Comparison of ENCODE assay signal across 9 cellular contexts in the genomic region with DNA sequence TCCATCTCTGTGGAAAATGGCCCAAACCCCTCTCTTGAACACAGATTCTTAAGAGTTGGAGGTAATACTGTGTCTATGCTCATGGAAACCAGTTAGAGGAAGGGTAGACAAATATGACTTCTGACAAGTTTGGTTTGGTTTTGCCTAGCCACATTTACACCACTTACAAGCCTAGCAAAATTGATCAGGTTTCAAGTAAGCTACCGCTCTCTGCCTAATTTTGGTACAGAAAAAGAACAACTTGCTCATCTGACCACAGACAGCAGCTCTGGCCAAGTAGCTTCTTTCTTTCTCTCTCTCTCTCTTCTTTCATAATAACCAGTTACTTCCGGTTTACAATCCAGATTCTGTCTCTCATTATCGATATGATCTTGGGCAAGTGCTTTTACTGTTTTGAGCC.
DNase-seq lines count a peak whose midpoint lies in the region; ATAC-seq and TF ChIP-seq lines count a peak whose summit lies in the region.
"Had no signal": no experiment of that assay in that cellular context is flagged by ENCODE, and none has a peak within 500 bp of the region (broad histone marks: within the 10 kb centered on the region; RNA-seq: fewer than 3 reads in every experiment).

No MANE protein-coding gene starts in this region.

- in situ Hi-C loops in GM13976 (cut with MboI; ENCODE audit: low sequenced_read_pairs, unreplicated experiment): loop anchor here (25.0 kb wide), 1 partner anchor 280 kb away; no protein-coding TSS in a partner anchor

- no peaks in the 10 kb centered on the region for H3K9me3 Mint-ChIP-seq in T-helper 2 cell treated with Interferon-gamma antibody and Interleukin-4, amounts not matched to agents 5 μg/mL and 100 μg/mL, for 36 hours

- peak; percentile 10 for DNase-seq in GM13976 (ENCODE audit: low spot score)
- peak; percentile 27 for DNase-seq in T-helper 2 cell treated with Interferon-gamma antibody and Interleukin-4, amounts not matched to agents 5 μg/mL and 100 μg/mL, for 36 hours (ENCODE audit: low spot score)
- DNase-seq in prostate gland (ENCODE audit: low spot score): no peak
- no peak for DNase-seq in NCI-H187 (lab: John Stamatoyannopoulos, UW)
- DNase-seq in COR-L47 (lab: John Stamatoyannopoulos, UW): no peak
- no peak for DNase-seq in T1000 (lab: John Stamatoyannopoulos, UW)
- DNase-seq: DMS153 had no signal

- no peaks in the 10 kb centered on the region for H3K27me3 Mint-ChIP-seq in T-helper 2 cell treated with Interferon-gamma antibody and Interleukin-4, amounts not matched to agents 5 μg/mL and 100 μg/mL, for 36 hours (ENCODE audit: low read depth)

- no peak for TF ChIP-seq POLR2A in prostate gland (IDR thresholded peaks at IDR 0.05)

- no peaks in the 10 kb centered on the region for H3K9me3 ChIP-seq in prostate gland

- H3K36me3 Mint-ChIP-seq in T-helper 2 cell treated with Interferon-gamma antibody and Interleukin-4, amounts not matched to agents 5 μg/mL and 100 μg/mL, for 36 hours (ENCODE audit: low read depth): no peaks in the 10 kb centered on the region

- no peaks in the 10 kb centered on the region for H3K36me3 ChIP-seq in prostate gland

- peak overlapping the region; percentile 66 for H3K4me3 Mint-ChIP-seq in T-helper 2 cell treated with Interferon-gamma antibody and Interleukin-4, amounts not matched to agents 5 μg/mL and 100 μg/mL, for 36 hours

- no peak overlapping the region for H3K27ac ChIP-seq in prostate gland

- no peaks in the 10 kb centered on the region for H3K4me1 ChIP-seq in prostate gland (replicated peaks)

- 53% methylated on average over 3 of the region's 3 CpGs for WGBS in prostate gland

- peak overlapping the region; percentile 93 for H3K27ac Mint-ChIP-seq in T-helper 2 cell treated with Interferon-gamma antibody and Interleukin-4, amounts not matched to agents 5 μg/mL and 100 μg/mL, for 36 hours

- TF ChIP-seq CTCF in GM13976 (IDR thresholded peaks at IDR 0.05; ENCODE audit: borderline replicate concordance, control extremely low read depth, extremely low read depth, insufficient read depth, missing control alignments): no peak
- no peak for TF ChIP-seq CTCF in prostate gland (IDR thresholded peaks at IDR 0.05)

- intact Hi-C loops in prostate gland (cut with DNase I): no loop called here

- no peak overlapping the region for H3K4me3 ChIP-seq in prostate gland

- H3K4me1 Mint-ChIP-seq in T-helper 2 cell treated with Interferon-gamma antibody and Interleukin-4, amounts not matched to agents 5 μg/mL and 100 μg/mL, for 36 hours (ENCODE audit: low read depth): peaks cover 17% of the 10 kb centered on the region

- H3K27me3 ChIP-seq in prostate gland (replicated peaks; ENCODE audit: insufficient read depth): no peaks in the 10 kb centered on the region

- peak; percentile 64 for ATAC-seq in GM19397 (IDR thresholded peaks at IDR 0.05; ENCODE audit: unreplicated experiment)
- peak; percentile 78 for ATAC-seq in HG02973 (IDR thresholded peaks at IDR 0.05; ENCODE audit: unreplicated experiment)

Comparison
In these comparisons a context has a peak if more than half of its experiments do, and no peak if none do; other contexts are left out.
1. DNase-seq: peak in GM13976 (single experiment) and T-helper 2 cell treated with Interferon-gamma antibody and Interleukin-4, amounts not matched to agents 5 μg/mL and 100 μg/mL, for 36 hours (single experiment); none in prostate gland (single experiment), NCI-H187 (0 of 2), COR-L47 (single experiment) and T1000 (single experiment).